Comparison of ENCODE assay signal across 3 cellular contexts in genomic region chr3:160857476-160857875, GRCh38.
"Had no signal": no experiment of that assay in that cellular context is flagged by ENCODE, and none has a peak within 500 bp of the region (broad histone marks: within the 10 kb centered on the region; RNA-seq: fewer than 3 reads in every experiment).

No MANE protein-coding gene starts in this region.

- DNase-seq: GDM1, GF-D8 had no signal

- ATAC-seq: GM12878 had no signal

- H3K4me3 ChIP-seq: GM12878 had no signal
